ENCODE assay signal across 11 cellular contexts in the genomic region with DNA sequence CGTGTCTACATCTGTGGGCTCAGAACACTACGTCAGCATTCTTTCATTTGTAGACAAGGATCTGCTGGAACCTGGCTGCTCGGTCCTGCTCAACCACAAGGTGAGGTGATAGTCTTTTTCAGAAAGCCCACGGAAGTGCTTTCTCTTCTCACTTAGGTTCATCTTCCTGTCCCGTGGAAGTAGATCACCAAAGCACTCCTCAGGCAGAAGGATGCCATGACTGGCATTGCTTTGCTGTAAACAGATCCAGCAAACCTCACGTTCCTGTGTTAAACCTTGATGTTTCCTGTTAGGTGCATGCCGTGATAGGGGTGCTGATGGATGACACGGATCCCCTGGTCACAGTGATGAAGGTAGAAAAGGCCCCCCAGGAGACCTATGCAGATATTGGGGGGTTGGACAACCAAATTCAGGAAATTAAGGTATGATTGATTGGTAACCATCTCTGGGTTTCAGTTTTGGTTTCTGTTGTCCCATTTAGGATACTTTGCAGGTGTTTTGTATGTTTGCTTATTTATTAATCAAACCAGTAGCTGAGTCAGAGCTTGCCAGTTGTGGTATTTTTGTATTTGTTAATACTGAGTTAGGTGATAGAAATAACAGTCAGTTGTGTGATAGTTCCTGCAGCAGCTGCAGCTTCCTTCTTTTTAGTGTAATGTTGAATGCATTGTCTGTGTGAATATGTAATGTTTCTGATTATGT. TPM values are rescaled to one million over a fixed set of nuclear protein-coding genes. Genes with fewer than 3 reads are reported as not detected.
DNase-seq lines count a peak whose midpoint lies in the region; ATAC-seq and TF ChIP-seq lines count a peak whose summit lies in the region.
"Had no signal": no experiment of that assay in that cellular context is flagged by ENCODE, and none has a peak within 500 bp of the region (broad histone marks: within the 10 kb centered on the region; RNA-seq: fewer than 3 reads in every experiment).

No MANE protein-coding gene starts in this region.

- H3K4me2 ChIP-seq in osteoblast (ENCODE audit: insufficient read depth, low read length) = no peak overlapping the region

- H3K9me3 ChIP-seq in T-helper 17 cell (ENCODE audit: control insufficient read depth, low read length, poor library complexity, severe bottlenecking) (no peaks in the 10 kb centered on the region), osteoblast (ENCODE audit: low read depth, low read length) (no peaks in the 10 kb centered on the region)

- no peaks in the 10 kb centered on the region for H3K27me3 ChIP-seq in osteoblast (ENCODE audit: insufficient read depth, low read length)

- no peak for TF ChIP-seq CTCF in GM20000 (IDR thresholded peaks at IDR 0.05; ENCODE audit: extremely low read depth, missing control alignments)
- no peak for TF ChIP-seq CTCF in osteoblast (IDR thresholded peaks at IDR 0.05; ENCODE audit: extremely low read depth, low read depth, low read length)

- DNase-seq in GM20000 (ENCODE audit: low spot score) (peak; percentile 39), T-helper 17 cell (no peak), osteoblast (ENCODE audit: insufficient read length, low spot score, missing footprints) (no peak), NCI-H524 (lab: John Stamatoyannopoulos, UW) (no peak), NCI-H1048 (lab: John Stamatoyannopoulos, UW) (no peak), GM19240 (ENCODE audit: insufficient read length, low spot score) (no peak)
- DNase-seq: NCI-H2171; stimulated activated naive B cell treated with anti-CD40 and anti-IgM and Interleukin-4, amounts not matched to agents 10 μg/mL and 1 μg/mL and 100 μg/mL, for 72 hours had no signal

- peaks cover 78% of the 10 kb centered on the region for H3K36me3 ChIP-seq in osteoblast (ENCODE audit: insufficient read depth, low read length)

- H3K4me1 Mint-ChIP-seq in T-helper 17 cell = peaks cover 4% of the 10 kb centered on the region
- H3K4me1 Mint-ChIP-seq: WTC11 had no signal

- H3K79me2 ChIP-seq in osteoblast (ENCODE audit: insufficient read depth, low read length) = peaks cover 14% of the 10 kb centered on the region

- H3K4me3 ChIP-seq in osteoblast (ENCODE audit: insufficient read depth, low read length) = no peak overlapping the region

- H4K20me1 ChIP-seq in osteoblast (ENCODE audit: insufficient read depth, low read length) = peaks cover 5% of the 10 kb centered on the region

- no peaks in the 10 kb centered on the region for H3K27me3 Mint-ChIP-seq in T-helper 17 cell
- H3K27me3 Mint-ChIP-seq: stimulated activated naive B cell treated with anti-CD40 and anti-IgM and Interleukin-4, amounts not matched to agents 10 μg/mL and 1 μg/mL and 100 μg/mL, for 72 hours had no signal

- peaks cover 10% of the 10 kb centered on the region for H3K36me3 Mint-ChIP-seq in T-helper 17 cell (ENCODE audit: low read depth)

- H3K27ac Mint-ChIP-seq in T-helper 17 cell = peak overlapping the region; percentile 85
- H3K27ac Mint-ChIP-seq: stimulated activated naive B cell treated with anti-CD40 and anti-IgM and Interleukin-4, amounts not matched to agents 10 μg/mL and 1 μg/mL and 100 μg/mL, for 72 hours; WTC11 had no signal

- no peak overlapping the region for H3K4me3 Mint-ChIP-seq in T-helper 17 cell
- H3K4me3 Mint-ChIP-seq: stimulated activated naive B cell treated with anti-CD40 and anti-IgM and Interleukin-4, amounts not matched to agents 10 μg/mL and 1 μg/mL and 100 μg/mL, for 72 hours; WTC11 had no signal

- no peak overlapping the region for H2AFZ ChIP-seq in osteoblast (ENCODE audit: low read length)

- ATAC-seq in GM18520 (IDR thresholded peaks at IDR 0.05; ENCODE audit: unreplicated experiment) = peak; percentile 97
- ATAC-seq in HG03060 (IDR thresholded peaks at IDR 0.05; ENCODE audit: low read depth, unreplicated experiment) = peak; percentile 84
- peak; percentile 72 for ATAC-seq in T-helper 17 cell
- ATAC-seq: stimulated activated naive B cell treated with anti-CD40 and anti-IgM and Interleukin-4, amounts not matched to agents 10 μg/mL and 1 μg/mL and 100 μg/mL, for 72 hours; WTC11 had no signal

- no peaks in the 10 kb centered on the region for H3K4me1 ChIP-seq in osteoblast (ENCODE audit: insufficient read depth, low read length)

- no peak overlapping the region for H3K27ac ChIP-seq in osteoblast (ENCODE audit: low read depth, low read length)

RNA-seq across cellular contexts. Expression of a gene that starts 7.5 kb away (rescaled TPM):
- total RNA-seq in T-helper 17 cell = 10 to 100 TPM; 61.6 to 65.8 TPM
- 94.8 and 101 TPM in 2 replicates for total RNA-seq in osteoblast
